17 cellular contexts compared by ENCODE assay signal in genomic region chr7:84314263-84314662, GRCh38.
"Had no signal": no experiment of that assay in that cellular context is flagged by ENCODE, and none has a peak within 500 bp of the region (broad histone marks: within the 10 kb centered on the region; RNA-seq: fewer than 3 reads in every experiment).

No MANE protein-coding gene starts in this region.

- H3K36me3 ChIP-seq: heart right ventricle, right lobe of liver, upper lobe of left lung, vagina had no signal

- H3K9me3 ChIP-seq: heart right ventricle, right lobe of liver, upper lobe of left lung, vagina had no signal

- H3K4me3 ChIP-seq: heart right ventricle, right lobe of liver, skin epidermis, upper lobe of left lung, vagina had no signal

- DNase-seq: activated B cell treated with CpG ODN at 0.5 μM for 24 hours; activated CD4-positive, alpha-beta T cell treated with anti-CD3 and anti-CD28 coated beads, Interleukin-2, amount 50 U/mL, for 1 hour; activated naive CD4-positive, alpha-beta T cell; activated T-cell treated with anti-CD3 and anti-CD28 coated beads for 4 hours; activated T-cell treated with anti-CD3 and anti-CD28 coated beads, Interleukin-2, amount 50 U/mL, for 72 hours; effector CD8-positive, alpha-beta T cell; heart right ventricle; natural killer cell; right lobe of liver; stimulated activated CD4-positive, alpha-beta T cell treated with anti-CD3 and anti-CD28 coated beads, Interleukin-12 subunit alpha, Interleukin-12 subunit beta, amount 100 ng/mL, for 4 hours; stimulated activated CD4-positive, alpha-beta T cell treated with anti-CD3 and anti-CD28 coated beads, Interleukin-4, amount 100 ng/mL, for 1 hour; substantia nigra; T-helper 1 cell; upper lobe of left lung had no signal

- H3K4me1 ChIP-seq: heart right ventricle, right lobe of liver, upper lobe of left lung, vagina had no signal

- H3K27ac ChIP-seq: epithelial cell of prostate, heart right ventricle, right lobe of liver, skin epidermis, upper lobe of left lung, vagina had no signal

- H3K27me3 ChIP-seq: heart right ventricle, right lobe of liver, upper lobe of left lung, vagina had no signal
